Comparison of ENCODE assay signal across 8 cellular contexts in genomic region chr1:27011976-27012563, GRCh38. TPM values are rescaled to one million over a fixed set of nuclear protein-coding genes. Genes with fewer than 3 reads are reported as not detected.
A peak's percentile ranks its signal among the peaks of the same experiment; 100 is the strongest.
DNase-seq lines count a peak whose midpoint lies in the region; ATAC-seq and TF ChIP-seq lines count a peak whose summit lies in the region.

No MANE protein-coding gene starts in this region.

- peak overlapping the region; percentile 67 for H3K27ac ChIP-seq in SJSA1
- H3K27ac ChIP-seq in prostate gland, result peak overlapping the region; percentile 77 to 80

- peaks cover 30% of the 10 kb centered on the region for H3K36me3 Mint-ChIP-seq in Caco-2 (ENCODE audit: insufficient read depth, unreplicated experiment)

- no peaks in the 10 kb centered on the region for H3K27me3 ChIP-seq in Caco-2 (replicated peaks; ENCODE audit: control insufficient read depth, insufficient read depth, low read length)
- no peaks in the 10 kb centered on the region for H3K27me3 ChIP-seq in SJSA1 (replicated peaks)
- no peaks in the 10 kb centered on the region for H3K27me3 ChIP-seq in prostate gland (replicated peaks; ENCODE audit: insufficient read depth)

- TF ChIP-seq POLR2A in prostate gland (IDR thresholded peaks at IDR 0.05), result no peak

- peak overlapping the region; percentile 81 for H3K4me3 Mint-ChIP-seq in Caco-2 (ENCODE audit: unreplicated experiment)

- H3K36me3 ChIP-seq in Caco-2 (ENCODE audit: control insufficient read depth, insufficient read depth, low read length) (no peaks in the 10 kb centered on the region; the same call in 1 of the 2 replicates), SJSA1 (peaks cover 2% of the 10 kb centered on the region; the same call in 1 of the 2 replicates), prostate gland (no peaks in the 10 kb centered on the region)

- no peaks in the 10 kb centered on the region for H3K9me3 Mint-ChIP-seq in Caco-2 (ENCODE audit: unreplicated experiment)

- H3K9me3 ChIP-seq in Caco-2 (no peaks in the 10 kb centered on the region), SJSA1 (replicated peaks) (no peaks in the 10 kb centered on the region), prostate gland (no peaks in the 10 kb centered on the region)

- no peak for DNase-seq in Caco-2
- DNase-seq in SJSA1 (ENCODE audit: low read depth in 1 of 2, low spot score in 2 of 2), result no peak
- no peak for DNase-seq in fibroblast of villous mesenchyme (ENCODE audit: low read depth)
- DNase-seq in prostate gland (ENCODE audit: low spot score), result no peak
- no peak for DNase-seq in NCI-H226
- no peak for DNase-seq in NCI-H1105 (lab: John Stamatoyannopoulos, UW)

- H3K4me1 ChIP-seq in Caco-2 (peaks cover 42% of the 10 kb centered on the region), SJSA1 (replicated peaks) (peaks cover 49% of the 10 kb centered on the region), prostate gland (replicated peaks) (peaks cover 14% of the 10 kb centered on the region)

- BruUV-seq in Caco-2 (replicated peaks; lab: Mats Ljungman, UMichigan), result no TSS peak

- ATAC-seq in GM21515 (IDR thresholded peaks at IDR 0.05; ENCODE audit: unreplicated experiment) (no peak), GM18868 (IDR thresholded peaks at IDR 0.05; ENCODE audit: unreplicated experiment) (no peak)

- no peak for TF ChIP-seq CTCF in Caco-2 (IDR thresholded peaks at IDR 0.05; ENCODE audit: insufficient read depth in 1 of 2, low read depth in 1 of 2, low read length in 1 of 2, severe bottlenecking in 1 of 2, unreplicated experiment in 1 of 2)
- TF ChIP-seq CTCF in fibroblast of villous mesenchyme (IDR thresholded peaks at IDR 0.05; ENCODE audit: insufficient read depth, low read depth, low read length), result no peak
- no peak for TF ChIP-seq CTCF in prostate gland (IDR thresholded peaks at IDR 0.05)

- H3K4me3 ChIP-seq in Caco-2 (ENCODE audit: low read depth, low read length), result peak overlapping the region; percentile 86
- H3K4me3 ChIP-seq in SJSA1, result peak overlapping the region; percentile 35
- H3K4me3 ChIP-seq in fibroblast of villous mesenchyme (ENCODE audit: low read depth, low read length), result peak overlapping the region; percentile 63
- peak overlapping the region; percentile 34 for H3K4me3 ChIP-seq in prostate gland

- H3K4me1 Mint-ChIP-seq in Caco-2 (ENCODE audit: low read depth, unreplicated experiment), result peaks cover 17% of the 10 kb centered on the region

- CTCF ChIA-PET in Caco-2 (lab: Charles Lee), result interaction anchor here (0.6 to 1.9 kb wide), 5 partner anchors 14 to 34 kb away, joined by 3 to 10 read pairs (median 6); partner anchors contain the start of gene TRNP1

- POLR2A ChIA-PET in Caco-2 (lab: Charles Lee), result interaction anchor here (1.0 to 2.0 kb wide), 6 partner anchors 7 to 147 kb away, joined by 3 to 13 read pairs (median 5); partner anchors contain the start of gene TRNP1

- H3K27ac Mint-ChIP-seq in Caco-2 (ENCODE audit: unreplicated experiment), result peak overlapping the region; percentile 87

- no peaks in the 10 kb centered on the region for H3K27me3 Mint-ChIP-seq in Caco-2 (ENCODE audit: insufficient read depth, unreplicated experiment)

- 33% methylated on average over 18 of the region's 24 CpGs for WGBS in prostate gland

- intact Hi-C loops in Caco-2 (cut with micrococcal nuclease; ENCODE audit: unreplicated experiment) (loop anchor here (1.0 kb wide), 1 partner anchor 15 kb away; no protein-coding TSS in a partner anchor), prostate gland (cut with DNase I) (loop anchor here (2.0 kb wide), 1 partner anchor 13 kb away; no protein-coding TSS in a partner anchor)

RNA-seq across cellular contexts. Expression of gene TENT5B, which starts 0.6 kb away (rescaled TPM):
- total RNA-seq in Caco-2 (2022) (19.4 and 21.1 TPM in 2 replicates), fibroblast of villous mesenchyme (9.7 and 15.5 TPM in 2 replicates), prostate gland (10 to 100 TPM; 19.1 to 19.9 TPM)
- 10.7 and 11.3 TPM in 2 replicates for total RNA-seq in SJSA1 (2014; rRNA removed; shearing (Covaris generic))

RNA-seq across cellular contexts. Expression of gene TRNP1, which starts 18.6 kb away (rescaled TPM):
- total RNA-seq in Caco-2 (2022), result 23.3 and 23.6 TPM in 2 replicates
- 6.5 and 7.5 TPM in 2 replicates for total RNA-seq in SJSA1 (2014; rRNA removed; shearing (Covaris generic))
- 13.2 and 27.6 TPM in 2 replicates for total RNA-seq in fibroblast of villous mesenchyme
- 10 to 100 TPM; 21.1 to 30.6 TPM for total RNA-seq in prostate gland

RNA-seq across cellular contexts. Expression of gene KDF1, which starts 51.8 kb away (rescaled TPM):
- total RNA-seq in Caco-2 (2022) (13.5 and 14.1 TPM in 2 replicates), fibroblast of villous mesenchyme (not detected in 2 replicates), prostate gland (10 to 100 TPM; 14.0 to 42.8 TPM)
- not detected in 2 replicates for total RNA-seq in SJSA1 (2014; rRNA removed; shearing (Covaris generic))

Comparison
In these comparisons a context has a peak if more than half of its experiments do, and no peak if none do; other contexts are left out.
1. H3K4me3 ChIP-seq: peak in every context shown above with its lines; median percentile 86 in Caco-2; 63 in fibroblast of villous mesenchyme; 35 in SJSA1; 34 in prostate gland.
2. RNA of gene KDF1, which starts 51.8 kb away (total RNA-seq): 14.0 to 42.8 TPM in prostate gland and 13.5 to 14.1 TPM in Caco-2; not detected in SJSA1 and not detected in fibroblast of villous mesenchyme; every median in the first group is over 10 times any median in the second.